8 cellular contexts compared by ENCODE assay signal in genomic region chr6:37442416-37443218, GRCh38. TPM values are rescaled to one million over a fixed set of nuclear protein-coding genes. Genes with fewer than 3 reads are reported as not detected.
DNase-seq lines count a peak whose midpoint lies in the region; ATAC-seq and TF ChIP-seq lines count a peak whose summit lies in the region.

No MANE protein-coding gene starts in this region.

- intact Hi-C loops in Right ventricle myocardium superior (cut with DNase I) = no loop called here
- intact Hi-C loops in sigmoid colon (cut with DNase I) = no loop called here

- ATAC-seq in Right ventricle myocardium superior (ENCODE audit: poor library complexity) (peak; percentile 92), HG03025 (IDR thresholded peaks at IDR 0.05; ENCODE audit: low FRiP score, unreplicated experiment) (no peak)

- H3K36me3 ChIP-seq in sigmoid colon = peaks cover 9 to 78% (median 26%) of the 10 kb centered on the region in 4 donors

- no peaks in the 10 kb centered on the region for H3K9me3 Mint-ChIP-seq in T-helper 2 cell treated with Interferon-gamma antibody and Interleukin-4, amounts not matched to agents 5 μg/mL and 100 μg/mL, for 36 hours

- peak overlapping the region; percentile 88 for H3K4me3 Mint-ChIP-seq in T-helper 2 cell treated with Interferon-gamma antibody and Interleukin-4, amounts not matched to agents 5 μg/mL and 100 μg/mL, for 36 hours

- DNase-seq in T-helper 2 cell treated with Interferon-gamma antibody and Interleukin-4, amounts not matched to agents 5 μg/mL and 100 μg/mL, for 36 hours (ENCODE audit: low spot score) = no peak
- DNase-seq in Right ventricle myocardium superior (no peak), sigmoid colon (no peak), NCI-H2227 treated with DMSO at 0.1 percent for 48 hours (lab: John Stamatoyannopoulos, UW) (no peak), COLO668 (lab: John Stamatoyannopoulos, UW; ENCODE audit: unreplicated experiment) (no peak), SIG-M5 treated with dmso at 0.1 percent for 504 hours (lab: John Stamatoyannopoulos, UW; ENCODE audit: unreplicated experiment) (no peak)

- TF ChIP-seq POLR2A in sigmoid colon (IDR thresholded peaks at IDR 0.05) = no peak

- H3K36me3 Mint-ChIP-seq in T-helper 2 cell treated with Interferon-gamma antibody and Interleukin-4, amounts not matched to agents 5 μg/mL and 100 μg/mL, for 36 hours (ENCODE audit: low read depth) = peaks cover 58% of the 10 kb centered on the region

- 12 to 20% methylated on average over 4 of the region's 4 CpGs for WGBS in sigmoid colon, 2 donors

- H3K27ac ChIP-seq in sigmoid colon = peak overlapping the region; percentile 62 to 82 (median 77)

- no peaks in the 10 kb centered on the region for H3K27me3 ChIP-seq in sigmoid colon

- H3K27me3 Mint-ChIP-seq in T-helper 2 cell treated with Interferon-gamma antibody and Interleukin-4, amounts not matched to agents 5 μg/mL and 100 μg/mL, for 36 hours (ENCODE audit: low read depth) = no peaks in the 10 kb centered on the region

- peak overlapping the region; percentile 46; the same call in 1 of the 2 replicates for H3K4me3 ChIP-seq in GM08714 (ENCODE audit: low read length)
- H3K4me3 ChIP-seq in sigmoid colon = peak overlapping the region; percentile 2 to 32 (median 22)

- H3K9me3 ChIP-seq in sigmoid colon = no peaks in the 10 kb centered on the region

- TF ChIP-seq CTCF in sigmoid colon (IDR thresholded peaks at IDR 0.05) = no peak

- peaks cover 17% of the 10 kb centered on the region for H3K4me1 Mint-ChIP-seq in T-helper 2 cell treated with Interferon-gamma antibody and Interleukin-4, amounts not matched to agents 5 μg/mL and 100 μg/mL, for 36 hours (ENCODE audit: low read depth)

- peak overlapping the region; percentile 96 for H3K27ac Mint-ChIP-seq in T-helper 2 cell treated with Interferon-gamma antibody and Interleukin-4, amounts not matched to agents 5 μg/mL and 100 μg/mL, for 36 hours

- TF ChIP-seq EP300 in sigmoid colon (IDR thresholded peaks at IDR 0.05) = no peak

- H3K4me1 ChIP-seq in sigmoid colon = peaks cover 0 to 21% (median 10%) of the 10 kb centered on the region in 4 donors

RNA-seq across cellular contexts. Expression of gene CMTR1, which starts 9.6 kb away (rescaled TPM):
- 29.0 TPM for total RNA-seq in Right ventricle myocardium superior
- 10 to 100 TPM; 30.8 to 33.5 (median 33.3) TPM for total RNA-seq in sigmoid colon
- 10 to 100 TPM in 1 of 3 donors, 1 to 10 TPM in 2; 4.2 to 27.0 (median 4.8) TPM for polyA plus RNA-seq in sigmoid colon

RNA-seq across cellular contexts. Expression of gene CCDC167, which starts 57.1 kb away (rescaled TPM):
- 24.4 TPM for total RNA-seq in Right ventricle myocardium superior
- total RNA-seq in sigmoid colon = 10 to 100 TPM; 16.0 to 36.4 (median 22.0) TPM
- polyA plus RNA-seq in sigmoid colon = 10 to 100 TPM; 13.8 to 54.0 (median 30.3) TPM
